13 cellular contexts compared by ENCODE assay signal in the genomic region with DNA sequence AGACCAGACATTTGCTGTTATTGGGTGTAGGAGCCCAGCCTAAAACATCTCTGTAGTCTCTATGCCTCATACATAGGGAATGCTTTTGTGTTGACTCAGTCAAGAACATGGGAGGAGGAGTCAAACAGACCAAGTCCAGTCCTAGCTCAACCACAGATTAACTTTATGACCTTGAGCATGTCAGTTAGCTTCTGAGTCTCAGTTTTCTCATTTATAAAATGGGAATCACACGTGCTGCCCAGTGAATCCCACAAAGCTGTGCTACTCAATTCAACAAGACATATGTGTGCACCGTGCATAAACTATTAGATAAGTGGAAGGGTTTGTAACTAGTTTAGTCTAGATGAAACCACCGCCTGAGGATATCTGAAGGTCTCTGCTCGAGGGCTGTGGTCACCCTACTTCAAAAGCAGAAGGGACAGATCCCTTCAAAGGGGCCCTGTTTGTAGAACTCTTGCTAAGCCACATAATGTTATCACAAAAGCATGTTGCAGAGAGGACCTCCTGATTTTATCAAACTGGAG.
DNase-seq lines count a peak whose midpoint lies in the region; ATAC-seq and TF ChIP-seq lines count a peak whose summit lies in the region.
"Had no signal": no experiment of that assay in that cellular context is flagged by ENCODE, and none has a peak within 500 bp of the region (broad histone marks: within the 10 kb centered on the region; RNA-seq: fewer than 3 reads in every experiment).

No MANE protein-coding gene starts in this region.

- H3K14ac ChIP-seq in mesenchymal stem cell (ENCODE audit: low read length in 2 of 2) = no peak overlapping the region

- H4K8ac ChIP-seq in mesenchymal stem cell (ENCODE audit: low read length) = no peak overlapping the region

- H3K4me3 ChIP-seq in AG09309 (ENCODE audit: control insufficient read depth, low read depth, low read length) = no peak overlapping the region
- no peak overlapping the region for H3K4me3 ChIP-seq in mesenchymal stem cell (ENCODE audit: insufficient read depth in 1 of 2, low read depth in 1 of 2, low read length in 2 of 2)
- H3K4me3 ChIP-seq: BLaER1, coronary artery, testis had no signal

- H2AFZ ChIP-seq in mesenchymal stem cell (ENCODE audit: low read depth, low read length) = no peak overlapping the region

- DNase-seq in AG09309 (ENCODE audit: low read depth) (peak; percentile 49), OCI-M1 (lab: John Stamatoyannopoulos, UW) (peak; percentile 95), dedifferentiated amniotic fluid mesenchymal stem cell (ENCODE audit: extremely low spot score) (peak; percentile 54), mesenchymal stem cell (peak; percentile 40), NCI-H2196 treated with DMSO at 0.1 percent for 48 hours (lab: John Stamatoyannopoulos, UW; ENCODE audit: unreplicated experiment) (no peak)
- no peak for DNase-seq in stimulated activated CD4-positive, alpha-beta T cell treated with anti-CD3 and anti-CD28 coated beads, Interleukin-4, amount 100 ng/mL, for 1 hour
- DNase-seq: NCI-H1417, testis, WERI-Rb-1 had no signal

- no peak overlapping the region for H2BK15ac ChIP-seq in mesenchymal stem cell (ENCODE audit: low read depth, poor library complexity, severe bottlenecking)

- no peak overlapping the region for H3K18ac ChIP-seq in mesenchymal stem cell (ENCODE audit: low read depth in 1 of 2, low read length in 2 of 2)

- peaks cover 5% of the 10 kb centered on the region for H3K4me1 ChIP-seq in mesenchymal stem cell (ENCODE audit: control insufficient read depth, insufficient read depth, low read depth, low read length)
- H3K4me1 ChIP-seq: BLaER1 had no signal

- H3K27me3 ChIP-seq in mesenchymal stem cell (ENCODE audit: control insufficient read depth in 1 of 2, insufficient read depth in 1 of 2, low read length in 2 of 2) = no peaks in the 10 kb centered on the region
- H3K27me3 ChIP-seq: BLaER1, testis had no signal

- no peaks in the 10 kb centered on the region for H3K9me3 ChIP-seq in mesenchymal stem cell (ENCODE audit: control insufficient read depth, low read length)
- H3K9me3 ChIP-seq: BLaER1, testis had no signal

- no peak overlapping the region for H2BK12ac ChIP-seq in mesenchymal stem cell (ENCODE audit: low read length in 2 of 2)

- no peak overlapping the region for H3K4ac ChIP-seq in mesenchymal stem cell (ENCODE audit: low read depth in 1 of 2, low read length in 2 of 2)

- 85% methylated on average over 3 of the region's 4 CpGs for WGBS in mesenchymal stem cell

- no peak overlapping the region for H3K23ac ChIP-seq in mesenchymal stem cell (ENCODE audit: low read length in 2 of 2)

- H4K91ac ChIP-seq in mesenchymal stem cell (ENCODE audit: low read length) = no peak overlapping the region

- no peak overlapping the region for H3K27ac ChIP-seq in mesenchymal stem cell (ENCODE audit: low read length, poor library complexity, severe bottlenecking)
- H3K27ac ChIP-seq: BLaER1, testis, WERI-Rb-1 had no signal

- H3K36me3 ChIP-seq in mesenchymal stem cell (ENCODE audit: control insufficient read depth in 1 of 2, insufficient read depth in 2 of 2, low read depth in 1 of 2, low read length in 2 of 2) = no peaks in the 10 kb centered on the region
- H3K36me3 ChIP-seq: BLaER1, WERI-Rb-1 had no signal

- no peak overlapping the region for H2BK5ac ChIP-seq in mesenchymal stem cell (ENCODE audit: low read depth, low read length, poor library complexity, severe bottlenecking)

- no peak overlapping the region for H3K4me2 ChIP-seq in mesenchymal stem cell (ENCODE audit: low read length, poor library complexity, severe bottlenecking)
- H3K4me2 ChIP-seq: BLaER1 had no signal

- no peak overlapping the region for H2AK5ac ChIP-seq in mesenchymal stem cell (ENCODE audit: low read length, severe bottlenecking)

- no peaks in the 10 kb centered on the region for H3K79me1 ChIP-seq in mesenchymal stem cell (replicated peaks; ENCODE audit: low read length, poor library complexity, severe bottlenecking)

- H2BK120ac ChIP-seq in mesenchymal stem cell (ENCODE audit: low read depth, low read length) = no peak overlapping the region

- no peak overlapping the region for H3K9ac ChIP-seq in mesenchymal stem cell (ENCODE audit: low read length)
- H3K9ac ChIP-seq: BLaER1 had no signal

- TF ChIP-seq CTCF in AG09309 (IDR thresholded peaks at IDR 0.05; ENCODE audit: control insufficient read depth, insufficient read depth, low read depth, low read length, missing control alignments) = no peak

- ATAC-seq in GM21360 (IDR thresholded peaks at IDR 0.05; ENCODE audit: unreplicated experiment) (no peak), GM18519 (IDR thresholded peaks at IDR 0.05; ENCODE audit: low FRiP score, unreplicated experiment) (no peak)

Comparison
In these comparisons a context has a peak if more than half of its experiments do, and no peak if none do; other contexts are left out.
1. DNase-seq: peak in AG09309 (single experiment), OCI-M1 (single experiment), dedifferentiated amniotic fluid mesenchymal stem cell (single experiment) and mesenchymal stem cell (single experiment); none in stimulated activated CD4-positive, alpha-beta T cell treated with anti-CD3 and anti-CD28 coated beads, Interleukin-4, amount 100 ng/mL, for 1 hour (single experiment) and NCI-H2196 treated with DMSO at 0.1 percent for 48 hours (single experiment).